In genomic region chr20:50582092-50582491, GRCh38 we compare ENCODE assay signal across 26 cellular contexts.
DNase-seq lines count a peak whose midpoint lies in the region; ATAC-seq, FAIRE-seq and TF ChIP-seq lines count a peak whose summit lies in the region.
"Had no signal": no experiment of that assay in that cellular context is flagged by ENCODE, and none has a peak within 500 bp of the region (broad histone marks: within the 10 kb centered on the region; RNA-seq: fewer than 3 reads in every experiment).

No MANE protein-coding gene starts in this region.

- H3K4me3 ChIP-seq in DOHH2 (ENCODE audit: low read length) (no peak overlapping the region), HCT116 (replicated peaks in 1 of 2; ENCODE audit: low read depth in 1 of 2, low read length in 2 of 2) (no peak overlapping the region), GM12878 (no peak overlapping the region)
- H3K4me3 ChIP-seq: lung, MG63 had no signal

- no peaks in the 10 kb centered on the region for H3K9me3 Mint-ChIP-seq in stimulated activated memory B cell treated with anti-CD40 and anti-IgM and Interleukin-4, amounts not matched to agents 10 μg/mL and 1 μg/mL and 100 μg/mL, for 72 hours
- H3K9me3 Mint-ChIP-seq: brain; CD4-positive, alpha-beta T cell; neural crest cell had no signal

- RAD21 ChIA-PET in HCT116 (lab: Charles Lee; ENCODE audit: low non-redundant PET in 1 of 2, low total read pairs in 2 of 2, uncharacterized antibody in 2 of 2, unreplicated experiment in 2 of 2) (no interaction called here), GM12878 (lab: Charles Lee; ENCODE audit: unreplicated experiment) (no interaction called here)

- peaks cover 92% of the 10 kb centered on the region for H3K36me3 Mint-ChIP-seq in stimulated activated memory B cell treated with anti-CD40 and anti-IgM and Interleukin-4, amounts not matched to agents 10 μg/mL and 1 μg/mL and 100 μg/mL, for 72 hours
- H3K36me3 Mint-ChIP-seq in T-helper 17 cell (ENCODE audit: low read depth) = peaks cover 2% of the 10 kb centered on the region

- FAIRE-seq in GM12878 (lab: Jason Lieb, UNC) = no peak
- FAIRE-seq: H1, kidney, RCC 7860 had no signal

- no peak for TF ChIP-seq EP300 in GM12878 (IDR thresholded peaks at IDR 0.05; ENCODE audit: borderline replicate concordance in 1 of 2, control insufficient read depth in 1 of 2, low read depth in 2 of 2, low read length in 2 of 2)

- TF ChIP-seq POLR2A in HCT116 (IDR thresholded peaks at IDR 0.05; ENCODE audit: borderline replicate concordance, extremely low read depth, insufficient read depth, insufficient read length) (no peak), GM12878 (IDR thresholded peaks at IDR 0.05; ENCODE audit: low read depth, low read length) (no peak)

- H3K27me3 Mint-ChIP-seq in stimulated activated memory B cell treated with anti-CD40 and anti-IgM and Interleukin-4, amounts not matched to agents 10 μg/mL and 1 μg/mL and 100 μg/mL, for 72 hours = no peaks in the 10 kb centered on the region
- no peaks in the 10 kb centered on the region for H3K27me3 Mint-ChIP-seq in T-helper 17 cell
- H3K27me3 Mint-ChIP-seq: brain; CD4-positive, alpha-beta T cell; progenitor cell of endocrine pancreas had no signal

- no peak for TF ChIP-seq RAD21 in HCT116 (IDR thresholded peaks at IDR 0.05; ENCODE audit: low read depth)
- TF ChIP-seq RAD21 in GM12878 (IDR thresholded peaks at IDR 0.05; ENCODE audit: insufficient read depth, low read depth, low read length) = no peak

- TF ChIP-seq CTCF in DOHH2 (IDR thresholded peaks at IDR 0.05; ENCODE audit: low read depth, low read length, poor library complexity, severe bottlenecking) (no peak), HCT116 (IDR thresholded peaks at IDR 0.05 in 2 of 3, conservative IDR thresholded peaks at IDR 0.05 in 1 of 3; ENCODE audit: borderline replicate concordance in 1 of 3, insufficient read depth in 1 of 3, low read depth in 2 of 3, low read length in 2 of 3) (no peak), GM12878 (IDR thresholded peaks at IDR 0.05 in 2 of 3, conservative IDR thresholded peaks at IDR 0.05 in 1 of 3; ENCODE audit: control insufficient read depth in 2 of 3, extremely low read depth in 1 of 3, insufficient read depth in 1 of 3, low read depth in 3 of 3, low read length in 3 of 3) (no peak)

- no peak overlapping the region for H2AFZ ChIP-seq in HCT116 (ENCODE audit: low read depth, low read length, poor library complexity, severe bottlenecking)
- H2AFZ ChIP-seq in GM12878 (ENCODE audit: control insufficient read depth, low read depth, low read length) = no peak overlapping the region

- H3K9me2 ChIP-seq in DOHH2 (replicated peaks; ENCODE audit: control insufficient read depth, low read length) (no peaks in the 10 kb centered on the region), HCT116 (ENCODE audit: insufficient read depth) (no peaks in the 10 kb centered on the region)
- H3K9me2 ChIP-seq: SK-N-SH had no signal

- ATAC-seq in HCT116 (no peak), GM12878 (no peak), HG03342 (IDR thresholded peaks at IDR 0.05; ENCODE audit: unreplicated experiment) (no peak), HG02938 (IDR thresholded peaks at IDR 0.05; ENCODE audit: unreplicated experiment) (no peak), T-helper 17 cell (no peak)
- peak; percentile 58 for ATAC-seq in stimulated activated memory B cell treated with anti-CD40 and anti-IgM and Interleukin-4, amounts not matched to agents 10 μg/mL and 1 μg/mL and 100 μg/mL, for 72 hours
- ATAC-seq: sciatic nerve had no signal

- H3K4me1 Mint-ChIP-seq in stimulated activated memory B cell treated with anti-CD40 and anti-IgM and Interleukin-4, amounts not matched to agents 10 μg/mL and 1 μg/mL and 100 μg/mL, for 72 hours = peaks cover 51% of the 10 kb centered on the region
- peaks cover 2% of the 10 kb centered on the region for H3K4me1 Mint-ChIP-seq in T-helper 17 cell
- H3K4me1 Mint-ChIP-seq: brain, neural crest cell had no signal

- BruUV-seq in HCT116 (replicated peaks; lab: Mats Ljungman, UMichigan) (TSS peak; percentile 7), GM12878 (replicated peaks; lab: Mats Ljungman, UMichigan) (TSS peak; percentile 10)

- no peaks in the 10 kb centered on the region; the same call in 1 of the 2 replicates for H3F3A ChIP-seq in DOHH2 (ENCODE audit: control insufficient read depth, insufficient read depth)

- SMC1A ChIA-PET in GM12878 (lab: Charles Lee; ENCODE audit: uncharacterized antibody, unreplicated experiment) = interaction anchor here (73.1 kb wide), 1 partner anchor 73 kb away, joined by 2799 read pairs; the partner anchor contains the start of gene PTPN1

- H3K79me2 ChIP-seq in DOHH2 (ENCODE audit: control insufficient read depth, low read length) = no peaks in the 10 kb centered on the region
- H3K79me2 ChIP-seq in HCT116 (ENCODE audit: insufficient read depth, low read length) = peaks cover 9% of the 10 kb centered on the region; the same call in 1 of the 2 replicates
- H3K79me2 ChIP-seq in GM12878 (ENCODE audit: control insufficient read depth, insufficient read depth, low read length) = no peaks in the 10 kb centered on the region; the same call in 1 of the 2 replicates

- POLR2A ChIA-PET in HCT116 (lab: Charles Lee) (no interaction called here), GM12878 (lab: Charles Lee) (no interaction called here)

- in situ Hi-C loops in GM12878 (cut with MboI) = no loop called here

- H3K27ac Mint-ChIP-seq in stimulated activated memory B cell treated with anti-CD40 and anti-IgM and Interleukin-4, amounts not matched to agents 10 μg/mL and 1 μg/mL and 100 μg/mL, for 72 hours = peak overlapping the region; percentile 78
- no peak overlapping the region for H3K27ac Mint-ChIP-seq in T-helper 17 cell
- H3K27ac Mint-ChIP-seq: brain; CD4-positive, alpha-beta T cell; progenitor cell of endocrine pancreas had no signal

- peaks cover 61% of the 10 kb centered on the region for H3K36me3 ChIP-seq in DOHH2 (ENCODE audit: control insufficient read depth, low read length)
- H3K36me3 ChIP-seq in HCT116 (ENCODE audit: control insufficient read depth in 1 of 2, insufficient read depth in 2 of 2, low read length in 2 of 2) = peaks cover 35 to 64% of the 10 kb centered on the region in 2 experiments
- H3K36me3 ChIP-seq in GM12878 (ENCODE audit: control insufficient read depth in 2 of 2, insufficient read depth in 2 of 2, low read length in 1 of 2) = peaks cover 50 to 67% of the 10 kb centered on the region in 2 experiments

- H3K4me2 ChIP-seq in DOHH2 (ENCODE audit: low read length) = peak overlapping the region; percentile 3
- H3K4me2 ChIP-seq in HCT116 (ENCODE audit: low read length) = no peak overlapping the region
- H3K4me2 ChIP-seq in GM12878 (ENCODE audit: control insufficient read depth, insufficient read depth) = no peak overlapping the region
- H3K4me2 ChIP-seq: SK-N-SH had no signal

- H3K9ac ChIP-seq in HCT116 (ENCODE audit: low read length) (no peak overlapping the region), GM12878 (ENCODE audit: control insufficient read depth, insufficient read depth, low read length) (no peak overlapping the region)
- H3K9ac ChIP-seq: SK-N-SH had no signal

- 54% methylated on average over 6 of the region's 6 CpGs for WGBS in GM12878 (ENCODE audit: insufficient coverage, insufficient replicate concordance, low lambda C conversion rate, missing lambda C conversion rate)

- H3K4me1 ChIP-seq in DOHH2 (ENCODE audit: control insufficient read depth, low read length) (peaks cover 15% of the 10 kb centered on the region), HCT116 (ENCODE audit: control insufficient read depth in 1 of 2, insufficient read depth in 2 of 2, low read length in 2 of 2) (no peaks in the 10 kb centered on the region), GM12878 (ENCODE audit: control insufficient read depth, insufficient read depth, low read length) (no peaks in the 10 kb centered on the region)

- H3K27ac ChIP-seq in DOHH2 (ENCODE audit: low read depth, low read length) = 0 out of 2 replicates have a peak overlapping the region, but pooled peaks have one; percentile 19
- no peak overlapping the region for H3K27ac ChIP-seq in HCT116 (ENCODE audit: low read depth, low read length)
- H3K27ac ChIP-seq in GM12878 (ENCODE audit: control insufficient read depth, insufficient read depth) = no peak overlapping the region

- CTCF ChIA-PET in HCT116 (lab: Charles Lee) (no interaction called here), GM12878 (lab: Yijun Ruan, JAX) (interaction anchor here (0.6 to 1.0 kb wide), 2 partner anchors 8 to 78 kb away, joined by 3 to 5 read pairs; no protein-coding TSS in a partner anchor)

- DNase-seq in HCT116 (ENCODE audit: low read depth, low spot score) = no peak
- no peak for DNase-seq in GM12878 (ENCODE audit: low read depth, low spot score)
- no peak for DNase-seq in HuH-7 (ENCODE audit: low spot score)
- no peak for DNase-seq in T-helper 17 cell
- DNase-seq: activated T-cell treated with anti-CD3 and anti-CD28 coated beads for 4 hours; CD4-positive, alpha-beta T cell; DMS 273 treated with DMSO at 0.1 percent for 48 hours; KG1; MG63; NCI-H2029 treated with DMSO at 0.1 percent for 48 hours; NCI-H526 treated with DMSO at 0.1 percent for 48 hours; SK-N-SH; stimulated activated naive CD4-positive, alpha-beta T cell treated with Interleukin-2 at 50 U/mL for 16 hours; T-helper 2 cell had no signal

- 0 out of 2 replicates have a peak, but pooled peaks cover 3% of the 10 kb centered on the region for H4K20me1 ChIP-seq in DOHH2 (ENCODE audit: control insufficient read depth, insufficient read depth, low read depth, low read length)
- no peaks in the 10 kb centered on the region for H4K20me1 ChIP-seq in HCT116 (ENCODE audit: insufficient read depth)
- H4K20me1 ChIP-seq in GM12878 (ENCODE audit: control insufficient read depth, insufficient read depth) = no peaks in the 10 kb centered on the region

- no peaks in the 10 kb centered on the region for H3K9me3 ChIP-seq in DOHH2 (ENCODE audit: control insufficient read depth, insufficient read depth, low read length)
- no peaks in the 10 kb centered on the region for H3K9me3 ChIP-seq in HCT116 (ENCODE audit: control insufficient read depth in 1 of 2, insufficient read depth in 1 of 2, low read depth in 1 of 2, low read length in 2 of 2)
- H3K9me3 ChIP-seq in GM12878 (replicated peaks; ENCODE audit: control insufficient read depth, insufficient read depth, low read length) = no peaks in the 10 kb centered on the region
- no peaks in the 10 kb centered on the region for H3K9me3 ChIP-seq in T-helper 17 cell (ENCODE audit: control insufficient read depth, low read length, poor library complexity, severe bottlenecking)
- H3K9me3 ChIP-seq: MG63, SK-N-SH had no signal

- H3K4me3 Mint-ChIP-seq in stimulated activated memory B cell treated with anti-CD40 and anti-IgM and Interleukin-4, amounts not matched to agents 10 μg/mL and 1 μg/mL and 100 μg/mL, for 72 hours = peak overlapping the region; percentile 43
- no peak overlapping the region for H3K4me3 Mint-ChIP-seq in T-helper 17 cell
- H3K4me3 Mint-ChIP-seq: brain; CD4-positive, alpha-beta T cell; neural crest cell had no signal

- no peaks in the 10 kb centered on the region for H3K27me3 ChIP-seq in DOHH2 (ENCODE audit: control insufficient read depth, low read length)
- H3K27me3 ChIP-seq in HCT116 (ENCODE audit: insufficient read depth, low read length) = no peaks in the 10 kb centered on the region
- H3K27me3 ChIP-seq in GM12878 (replicated peaks in 1 of 2; ENCODE audit: control insufficient read depth in 2 of 2, insufficient read depth in 2 of 2, low read length in 1 of 2) = no peaks in the 10 kb centered on the region
- H3K27me3 ChIP-seq: MG63 had no signal

- intact Hi-C loops in HCT116 (cut with micrococcal nuclease) = no loop called here
- intact Hi-C loops in GM12878 (cut with micrococcal nuclease; ENCODE audit: unreplicated experiment) = loop anchor here (5.0 kb wide), 1 partner anchor 120 kb away; no protein-coding TSS in a partner anchor
